Comparison of ENCODE assay signal across 1 cellular context in the genomic region with DNA sequence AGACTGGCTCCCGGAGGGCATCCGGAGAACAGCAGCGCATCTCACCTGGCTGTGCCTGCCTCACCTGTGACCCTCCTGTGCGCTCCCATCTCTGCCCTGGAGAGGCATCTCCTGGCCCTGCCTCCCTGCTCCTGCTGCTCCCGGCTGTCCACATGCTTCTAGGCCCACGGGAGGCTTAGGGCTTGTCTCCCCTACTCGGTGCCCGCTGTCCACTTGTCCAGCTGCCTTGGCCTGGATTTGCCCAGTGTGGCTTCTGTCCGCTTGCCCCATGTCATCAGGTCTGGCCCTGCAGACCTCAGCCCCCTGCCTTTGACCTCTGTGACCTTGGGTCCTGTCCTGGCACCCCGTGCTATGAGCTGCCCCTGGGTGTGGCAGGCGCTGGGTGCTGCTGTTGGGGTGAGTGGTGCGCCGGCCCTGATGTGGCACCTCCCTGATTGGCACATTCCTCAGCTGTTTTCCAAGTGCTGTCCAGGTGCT.
TF ChIP-seq lines count a peak whose summit lies in the region.

No MANE protein-coding gene starts in this region.

TF ChIP-seq in GM23338, 12 proteins besides CTCF, POLR2A, EP300 and RAD21 (continued from another document):
- TF ChIP-seq, protein P1, sequence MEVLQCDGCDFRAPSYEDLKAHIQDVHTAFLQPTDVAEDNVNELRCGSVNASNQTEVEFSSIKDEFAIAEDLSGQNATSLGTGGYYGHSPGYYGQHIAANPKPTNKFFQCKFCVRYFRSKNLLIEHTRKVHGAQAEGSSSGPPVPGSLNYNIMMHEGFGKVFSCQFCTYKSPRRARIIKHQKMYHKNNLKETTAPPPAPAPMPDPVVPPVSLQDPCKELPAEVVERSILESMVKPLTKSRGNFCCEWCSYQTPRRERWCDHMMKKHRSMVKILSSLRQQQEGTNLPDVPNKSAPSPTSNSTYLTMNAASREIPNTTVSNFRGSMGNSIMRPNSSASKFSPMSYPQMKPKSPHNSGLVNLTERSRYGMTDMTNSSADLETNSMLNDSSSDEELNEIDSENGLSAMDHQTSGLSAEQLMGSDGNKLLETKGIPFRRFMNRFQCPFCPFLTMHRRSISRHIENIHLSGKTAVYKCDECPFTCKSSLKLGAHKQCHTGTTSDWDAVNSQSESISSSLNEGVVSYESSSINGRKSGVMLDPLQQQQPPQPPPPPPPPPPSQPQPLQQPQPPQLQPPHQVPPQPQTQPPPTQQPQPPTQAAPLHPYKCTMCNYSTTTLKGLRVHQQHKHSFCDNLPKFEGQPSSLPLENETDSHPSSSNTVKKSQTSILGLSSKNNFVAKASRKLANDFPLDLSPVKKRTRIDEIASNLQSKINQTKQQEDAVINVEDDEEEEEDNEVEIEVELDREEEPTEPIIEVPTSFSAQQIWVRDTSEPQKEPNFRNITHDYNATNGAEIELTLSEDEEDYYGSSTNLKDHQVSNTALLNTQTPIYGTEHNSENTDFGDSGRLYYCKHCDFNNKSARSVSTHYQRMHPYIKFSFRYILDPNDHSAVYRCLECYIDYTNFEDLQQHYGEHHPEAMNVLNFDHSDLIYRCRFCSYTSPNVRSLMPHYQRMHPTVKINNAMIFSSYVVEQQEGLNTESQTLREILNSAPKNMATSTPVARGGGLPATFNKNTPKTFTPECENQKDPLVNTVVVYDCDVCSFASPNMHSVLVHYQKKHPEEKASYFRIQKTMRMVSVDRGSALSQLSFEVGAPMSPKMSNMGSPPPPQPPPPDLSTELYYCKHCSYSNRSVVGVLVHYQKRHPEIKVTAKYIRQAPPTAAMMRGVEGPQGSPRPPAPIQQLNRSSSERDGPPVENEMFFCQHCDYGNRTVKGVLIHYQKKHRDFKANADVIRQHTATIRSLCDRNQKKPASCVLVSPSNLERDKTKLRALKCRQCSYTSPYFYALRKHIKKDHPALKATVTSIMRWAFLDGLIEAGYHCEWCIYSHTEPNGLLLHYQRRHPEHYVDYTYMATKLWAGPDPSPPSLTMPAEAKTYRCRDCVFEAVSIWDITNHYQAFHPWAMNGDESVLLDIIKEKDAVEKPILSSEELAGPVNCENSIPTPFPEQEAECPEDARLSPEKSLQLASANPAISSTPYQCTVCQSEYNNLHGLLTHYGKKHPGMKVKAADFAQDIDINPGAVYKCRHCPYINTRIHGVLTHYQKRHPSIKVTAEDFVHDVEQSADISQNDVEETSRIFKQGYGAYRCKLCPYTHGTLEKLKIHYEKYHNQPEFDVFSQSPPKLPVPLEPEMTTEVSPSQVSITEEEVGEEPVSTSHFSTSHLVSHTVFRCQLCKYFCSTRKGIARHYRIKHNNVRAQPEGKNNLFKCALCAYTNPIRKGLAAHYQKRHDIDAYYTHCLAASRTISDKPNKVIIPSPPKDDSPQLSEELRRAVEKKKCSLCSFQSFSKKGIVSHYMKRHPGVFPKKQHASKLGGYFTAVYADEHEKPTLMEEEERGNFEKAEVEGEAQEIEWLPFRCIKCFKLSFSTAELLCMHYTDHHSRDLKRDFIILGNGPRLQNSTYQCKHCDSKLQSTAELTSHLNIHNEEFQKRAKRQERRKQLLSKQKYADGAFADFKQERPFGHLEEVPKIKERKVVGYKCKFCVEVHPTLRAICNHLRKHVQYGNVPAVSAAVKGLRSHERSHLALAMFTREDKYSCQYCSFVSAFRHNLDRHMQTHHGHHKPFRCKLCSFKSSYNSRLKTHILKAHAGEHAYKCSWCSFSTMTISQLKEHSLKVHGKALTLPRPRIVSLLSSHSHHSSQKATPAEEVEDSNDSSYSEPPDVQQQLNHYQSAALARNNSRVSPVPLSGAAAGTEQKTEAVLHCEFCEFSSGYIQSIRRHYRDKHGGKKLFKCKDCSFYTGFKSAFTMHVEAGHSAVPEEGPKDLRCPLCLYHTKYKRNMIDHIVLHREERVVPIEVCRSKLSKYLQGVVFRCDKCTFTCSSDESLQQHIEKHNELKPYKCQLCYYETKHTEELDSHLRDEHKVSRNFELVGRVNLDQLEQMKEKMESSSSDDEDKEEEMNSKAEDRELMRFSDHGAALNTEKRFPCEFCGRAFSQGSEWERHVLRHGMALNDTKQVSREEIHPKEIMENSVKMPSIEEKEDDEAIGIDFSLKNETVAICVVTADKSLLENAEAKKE (CRISPR knock-in tag; IDR thresholded peaks at IDR 0.05), result no peak
- TF ChIP-seq, protein P2, sequence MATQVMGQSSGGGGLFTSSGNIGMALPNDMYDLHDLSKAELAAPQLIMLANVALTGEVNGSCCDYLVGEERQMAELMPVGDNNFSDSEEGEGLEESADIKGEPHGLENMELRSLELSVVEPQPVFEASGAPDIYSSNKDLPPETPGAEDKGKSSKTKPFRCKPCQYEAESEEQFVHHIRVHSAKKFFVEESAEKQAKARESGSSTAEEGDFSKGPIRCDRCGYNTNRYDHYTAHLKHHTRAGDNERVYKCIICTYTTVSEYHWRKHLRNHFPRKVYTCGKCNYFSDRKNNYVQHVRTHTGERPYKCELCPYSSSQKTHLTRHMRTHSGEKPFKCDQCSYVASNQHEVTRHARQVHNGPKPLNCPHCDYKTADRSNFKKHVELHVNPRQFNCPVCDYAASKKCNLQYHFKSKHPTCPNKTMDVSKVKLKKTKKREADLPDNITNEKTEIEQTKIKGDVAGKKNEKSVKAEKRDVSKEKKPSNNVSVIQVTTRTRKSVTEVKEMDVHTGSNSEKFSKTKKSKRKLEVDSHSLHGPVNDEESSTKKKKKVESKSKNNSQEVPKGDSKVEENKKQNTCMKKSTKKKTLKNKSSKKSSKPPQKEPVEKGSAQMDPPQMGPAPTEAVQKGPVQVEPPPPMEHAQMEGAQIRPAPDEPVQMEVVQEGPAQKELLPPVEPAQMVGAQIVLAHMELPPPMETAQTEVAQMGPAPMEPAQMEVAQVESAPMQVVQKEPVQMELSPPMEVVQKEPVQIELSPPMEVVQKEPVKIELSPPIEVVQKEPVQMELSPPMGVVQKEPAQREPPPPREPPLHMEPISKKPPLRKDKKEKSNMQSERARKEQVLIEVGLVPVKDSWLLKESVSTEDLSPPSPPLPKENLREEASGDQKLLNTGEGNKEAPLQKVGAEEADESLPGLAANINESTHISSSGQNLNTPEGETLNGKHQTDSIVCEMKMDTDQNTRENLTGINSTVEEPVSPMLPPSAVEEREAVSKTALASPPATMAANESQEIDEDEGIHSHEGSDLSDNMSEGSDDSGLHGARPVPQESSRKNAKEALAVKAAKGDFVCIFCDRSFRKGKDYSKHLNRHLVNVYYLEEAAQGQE (IDR thresholded peaks at IDR 0.05; ENCODE audit: unreplicated experiment), result no peak
- TF ChIP-seq ZNF114 (CRISPR knock-in tag; IDR thresholded peaks at IDR 0.05) (no peak), CREB1 (CRISPR knock-in tag; IDR thresholded peaks at IDR 0.05; ENCODE audit: low read depth) (no peak)
- TF ChIP-seq, protein P3, sequence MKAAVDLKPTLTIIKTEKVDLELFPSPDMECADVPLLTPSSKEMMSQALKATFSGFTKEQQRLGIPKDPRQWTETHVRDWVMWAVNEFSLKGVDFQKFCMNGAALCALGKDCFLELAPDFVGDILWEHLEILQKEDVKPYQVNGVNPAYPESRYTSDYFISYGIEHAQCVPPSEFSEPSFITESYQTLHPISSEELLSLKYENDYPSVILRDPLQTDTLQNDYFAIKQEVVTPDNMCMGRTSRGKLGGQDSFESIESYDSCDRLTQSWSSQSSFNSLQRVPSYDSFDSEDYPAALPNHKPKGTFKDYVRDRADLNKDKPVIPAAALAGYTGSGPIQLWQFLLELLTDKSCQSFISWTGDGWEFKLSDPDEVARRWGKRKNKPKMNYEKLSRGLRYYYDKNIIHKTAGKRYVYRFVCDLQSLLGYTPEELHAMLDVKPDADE (IDR thresholded peaks at IDR 0.05), result no peak
TF ChIP-seq in GM23338: peak in this region for 0.
